ENCODE assay signal across 8 cellular contexts in the genomic region with DNA sequence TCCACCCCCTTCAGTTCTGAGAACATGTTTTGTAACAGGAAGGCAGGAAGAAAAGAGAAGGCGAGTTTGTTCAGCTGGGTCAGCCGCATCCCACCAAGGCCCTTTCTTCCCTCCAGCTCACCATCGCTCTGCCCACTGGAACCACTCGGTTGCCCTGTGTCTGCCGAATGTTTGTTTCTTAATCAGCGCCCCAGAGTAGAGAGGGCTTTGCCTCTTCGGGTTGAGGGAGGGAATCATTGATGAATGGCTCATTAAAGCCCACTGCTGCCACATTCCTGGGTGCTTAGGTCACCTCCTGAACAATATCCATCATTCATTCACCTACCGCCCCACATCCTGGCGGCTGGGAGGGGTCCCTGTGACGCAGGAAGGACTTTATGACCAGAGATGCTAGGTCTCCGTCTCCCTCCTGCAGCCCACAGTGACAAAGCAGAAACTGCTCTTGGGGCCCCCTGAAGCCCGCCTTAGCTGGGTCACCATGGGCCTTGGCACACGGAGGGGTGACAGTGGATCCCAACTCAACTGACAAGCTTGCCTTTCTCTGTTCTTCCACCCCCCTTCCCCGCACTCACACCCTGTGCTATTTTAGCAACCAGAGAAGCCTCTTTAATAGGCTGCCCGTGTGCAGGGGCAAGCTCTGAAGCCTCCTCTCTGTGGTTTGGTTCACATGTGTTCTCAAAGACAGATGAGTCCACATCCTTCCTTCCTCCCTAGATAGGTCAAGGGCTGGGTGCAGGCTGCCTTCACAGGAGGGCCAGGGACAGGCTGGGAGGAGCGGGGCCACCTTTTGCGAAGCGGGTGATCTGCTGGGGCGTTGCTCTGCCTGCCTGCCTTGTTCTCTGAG. TPM values are rescaled to one million over a fixed set of nuclear protein-coding genes. Genes with fewer than 3 reads are reported as not detected.
A peak's percentile ranks its signal among the peaks of the same experiment; 100 is the strongest.
DNase-seq lines count a peak whose midpoint lies in the region; ATAC-seq and TF ChIP-seq lines count a peak whose summit lies in the region.

No MANE protein-coding gene starts in this region.

- H3K4me1 Mint-ChIP-seq in T-helper 1 cell treated with Interleukin-12 subunit alpha and Interleukin-12 subunit beta and Interleukin-4 antibody, amounts not matched to agents 30 μg/mL and 1 μg/mL, for 36 hours (ENCODE audit: low read depth): peaks cover 65% of the 10 kb centered on the region
- peaks cover 23% of the 10 kb centered on the region for H3K4me1 Mint-ChIP-seq in activated naive CD4-positive, alpha-beta T cell treated with anti-CD3 and anti-CD28 coated beads for 36 hours (ENCODE audit: low read depth)

- no peaks in the 10 kb centered on the region for H4K20me1 ChIP-seq in HCT116 (ENCODE audit: insufficient read depth)

- DNase-seq in AML-193 (lab: John Stamatoyannopoulos, UW): peak; percentile 31 to 54
- peak; percentile 91 for DNase-seq in HCT116 (ENCODE audit: low read depth, low spot score)
- peak; percentile 31 for DNase-seq in effector CD4-positive, alpha-beta T cell
- DNase-seq in uterus: no peak
- DNase-seq in cortex of kidney (lab: John Stamatoyannopoulos, UW): no peak
- DNase-seq in activated naive CD4-positive, alpha-beta T cell treated with anti-CD3 and anti-CD28 coated beads for 36 hours: no peak

- TF ChIP-seq CTCF in HCT116 (IDR thresholded peaks at IDR 0.05 in 2 of 3, conservative IDR thresholded peaks at IDR 0.05 in 1 of 3; ENCODE audit: borderline replicate concordance in 1 of 3, insufficient read depth in 1 of 3, low read depth in 2 of 3, low read length in 2 of 3) (no peak), uterus (IDR thresholded peaks at IDR 0.05) (no peak)

- 54 to 62% methylated on average over 11 to 13 of the region's 19 CpGs for WGBS in mesodermal cell (ENCODE audit: insufficient coverage in 2 of 2), 2 experiments

- H2AFZ ChIP-seq in HCT116 (ENCODE audit: low read depth, low read length, poor library complexity, severe bottlenecking): no peak overlapping the region

- H3K9me2 ChIP-seq in HCT116 (ENCODE audit: insufficient read depth): no peaks in the 10 kb centered on the region

- H3K27me3 ChIP-seq in HCT116 (ENCODE audit: insufficient read depth, low read length) (no peaks in the 10 kb centered on the region), uterus (no peaks in the 10 kb centered on the region)

- TF ChIP-seq POLR2A in HCT116 (IDR thresholded peaks at IDR 0.05; ENCODE audit: borderline replicate concordance, extremely low read depth, insufficient read depth, insufficient read length) (no peak), uterus (IDR thresholded peaks at IDR 0.05) (peak in 1 of 2 donors; percentile 8)

- RAD21 ChIA-PET in HCT116 (lab: Charles Lee; ENCODE audit: low non-redundant PET in 1 of 2, low total read pairs in 2 of 2, uncharacterized antibody in 2 of 2, unreplicated experiment in 2 of 2): interaction anchor here (0.7 to 1.3 kb wide), 3 partner anchors 45 to 291 kb away, joined by 3 to 6 read pairs (median 3); partner anchors contain the start of genes ACTN4 (in 1 of the 2) and FAM98C (in 1 of the 2)

- H3K27me3 Mint-ChIP-seq in T-helper 1 cell treated with Interleukin-12 subunit alpha and Interleukin-12 subunit beta and Interleukin-4 antibody, amounts not matched to agents 30 μg/mL and 1 μg/mL, for 36 hours (ENCODE audit: low read depth): no peaks in the 10 kb centered on the region
- no peaks in the 10 kb centered on the region for H3K27me3 Mint-ChIP-seq in activated naive CD4-positive, alpha-beta T cell treated with anti-CD3 and anti-CD28 coated beads for 36 hours (ENCODE audit: low read depth)

- BruUV-seq in HCT116 (replicated peaks; lab: Mats Ljungman, UMichigan): no TSS peak

- TF ChIP-seq RAD21 in HCT116 (IDR thresholded peaks at IDR 0.05; ENCODE audit: low read depth): no peak; the same call in 1 of the 2 replicates

- no peaks in the 10 kb centered on the region for H3K9me3 ChIP-seq in HCT116 (ENCODE audit: control insufficient read depth in 1 of 2, insufficient read depth in 1 of 2, low read depth in 1 of 2, low read length in 2 of 2)
- H3K9me3 ChIP-seq in mesodermal cell (ENCODE audit: control insufficient read depth, low read length): no peaks in the 10 kb centered on the region
- no peaks in the 10 kb centered on the region for H3K9me3 ChIP-seq in uterus

- POLR2A ChIA-PET in HCT116 (lab: Charles Lee): interaction anchor here (0.9 to 2.9 kb wide), 5 partner anchors 11 to 129 kb away, joined by 3 to 25 read pairs (median 4); partner anchors contain the start of gene ACTN4

- H3K4me3 Mint-ChIP-seq in T-helper 1 cell treated with Interleukin-12 subunit alpha and Interleukin-12 subunit beta and Interleukin-4 antibody, amounts not matched to agents 30 μg/mL and 1 μg/mL, for 36 hours: peak overlapping the region; percentile 50
- H3K4me3 Mint-ChIP-seq in activated naive CD4-positive, alpha-beta T cell treated with anti-CD3 and anti-CD28 coated beads for 36 hours: no peak overlapping the region

- intact Hi-C loops in HCT116 (cut with micrococcal nuclease): loop anchor here (1.0 kb wide), 1 partner anchor 9 kb away; no protein-coding TSS in a partner anchor
- intact Hi-C loops in uterus (cut with DNase I; ENCODE audit: low total_unique reads): loop anchor here (5.0 kb wide), 1 partner anchor 41 kb away; no protein-coding TSS in a partner anchor
- intact Hi-C loops in activated naive CD4-positive, alpha-beta T cell treated with anti-CD3 and anti-CD28 coated beads for 36 hours (cut with micrococcal nuclease): no loop called here

- H3K27ac ChIP-seq in HCT116 (ENCODE audit: low read depth, low read length) (peak overlapping the region; percentile 96), mesodermal cell (ENCODE audit: low read depth, low read length, severe bottlenecking) (peak overlapping the region; percentile 97), uterus (peak overlapping the region; percentile 95 to 100)

- peak overlapping the region; percentile 80 for H3K27ac Mint-ChIP-seq in T-helper 1 cell treated with Interleukin-12 subunit alpha and Interleukin-12 subunit beta and Interleukin-4 antibody, amounts not matched to agents 30 μg/mL and 1 μg/mL, for 36 hours
- H3K27ac Mint-ChIP-seq in activated naive CD4-positive, alpha-beta T cell treated with anti-CD3 and anti-CD28 coated beads for 36 hours: no peak overlapping the region

- peak overlapping the region; percentile 86 for H3K4me2 ChIP-seq in HCT116 (ENCODE audit: low read length)

- ATAC-seq in HCT116: peak; percentile 72

- H3K4me1 ChIP-seq in HCT116 (ENCODE audit: control insufficient read depth in 1 of 2, insufficient read depth in 2 of 2, low read length in 2 of 2) (peaks cover 60 to 96% of the 10 kb centered on the region in 2 experiments), mesodermal cell (ENCODE audit: control insufficient read depth, insufficient read depth, low read length, poor library complexity, severe bottlenecking) (peaks cover 66% of the 10 kb centered on the region), uterus (peaks cover 21 to 36% of the 10 kb centered on the region in 2 donors)

- peaks cover 100% of the 10 kb centered on the region for H3K79me2 ChIP-seq in HCT116 (ENCODE audit: insufficient read depth, low read length)

- H3K36me3 ChIP-seq in HCT116 (ENCODE audit: control insufficient read depth in 1 of 2, insufficient read depth in 2 of 2, low read length in 2 of 2) (peaks cover 2 to 42% of the 10 kb centered on the region in 2 experiments; a peak in 2 of 4 replicates), mesodermal cell (ENCODE audit: control insufficient read depth, insufficient read depth, low read length) (peaks cover 71% of the 10 kb centered on the region), uterus (no peaks in the 10 kb centered on the region)

- CTCF ChIA-PET in HCT116 (lab: Charles Lee): interaction anchor here (1.0 kb wide), 1 partner anchor 10 kb away, joined by 4 read pairs; no protein-coding TSS in a partner anchor
- CTCF ChIA-PET in activated naive CD4-positive, alpha-beta T cell treated with anti-CD3 and anti-CD28 coated beads for 36 hours (lab: Charles Lee): no interaction called here

- H3K36me3 Mint-ChIP-seq in T-helper 1 cell treated with Interleukin-12 subunit alpha and Interleukin-12 subunit beta and Interleukin-4 antibody, amounts not matched to agents 30 μg/mL and 1 μg/mL, for 36 hours (ENCODE audit: low read depth): peaks cover 13% of the 10 kb centered on the region
- H3K36me3 Mint-ChIP-seq in activated naive CD4-positive, alpha-beta T cell treated with anti-CD3 and anti-CD28 coated beads for 36 hours (ENCODE audit: low read depth): peaks cover 2% of the 10 kb centered on the region

- H3K9ac ChIP-seq in HCT116 (ENCODE audit: low read length): peak overlapping the region; percentile 83

- peak overlapping the region; percentile 30 to 48 for H3K4me3 ChIP-seq in HCT116 (replicated peaks in 1 of 2; ENCODE audit: low read depth in 1 of 2, low read length in 2 of 2)
- no peak overlapping the region for H3K4me3 ChIP-seq in mesodermal cell (ENCODE audit: extremely low read depth, insufficient read depth, low read length, poor library complexity, severe bottlenecking)
- H3K4me3 ChIP-seq in uterus: no peak overlapping the region

- H3K9me3 Mint-ChIP-seq in T-helper 1 cell treated with Interleukin-12 subunit alpha and Interleukin-12 subunit beta and Interleukin-4 antibody, amounts not matched to agents 30 μg/mL and 1 μg/mL, for 36 hours: no peaks in the 10 kb centered on the region
- no peaks in the 10 kb centered on the region for H3K9me3 Mint-ChIP-seq in activated naive CD4-positive, alpha-beta T cell treated with anti-CD3 and anti-CD28 coated beads for 36 hours

TF ChIP-seq in HCT116, 20 proteins besides CTCF, POLR2A, EP300 and RAD21 (continues in another document):
- peak; percentile 50; the same call in 1 of the 2 replicates for TF ChIP-seq MAX (IDR thresholded peaks at IDR 0.05)
- no peak for TF ChIP-seq ZNF274 (IDR thresholded peaks at IDR 0.05; ENCODE audit: low read depth, low read length)
- TF ChIP-seq EZH2phosphoT487 (IDR thresholded peaks at IDR 0.05; ENCODE audit: borderline replicate concordance): no peak
- TF ChIP-seq SRF (IDR thresholded peaks at IDR 0.05; ENCODE audit: low read depth): no peak; the same call in 1 of the 2 replicates
- peak; percentile 90 for TF ChIP-seq FOSL1 (IDR thresholded peaks at IDR 0.05; ENCODE audit: low read depth)
- no peak for TF ChIP-seq CBX3 (IDR thresholded peaks at IDR 0.05; ENCODE audit: low read depth)

RNA-seq across cellular contexts. Expression of gene ACTN4, which starts 46.2 kb away (rescaled TPM):
- total RNA-seq in HCT116 (2021; ENCODE audit: unreplicated experiment): 651 TPM
- polyA plus RNA-seq in HCT116 (2012): 635 and 727 TPM in 2 replicates
- polyA plus RNA-seq in mesodermal cell (2013, experiment 1 of 2): 478 TPM
- polyA plus RNA-seq in mesodermal cell (2013, experiment 2 of 2): 340 TPM
- total RNA-seq in uterus: 100 to 1,000 TPM; 259 to 844 (median 429) TPM
- 100 to 1,000 TPM; 117 to 119 TPM for total RNA-seq in activated naive CD4-positive, alpha-beta T cell treated with anti-CD3 and anti-CD28 coated beads for 36 hours

RNA-seq across cellular contexts. Expression of gene CAPN12, which starts 50.7 kb away (rescaled TPM):
- total RNA-seq in HCT116 (2021; ENCODE audit: unreplicated experiment): 8.8 TPM
- polyA plus RNA-seq in HCT116 (2012): 8.6 and 10.4 TPM in 2 replicates
- polyA plus RNA-seq in mesodermal cell (2013, experiment 1 of 2): 4.4 TPM
- 3.0 TPM for polyA plus RNA-seq in mesodermal cell (2013, experiment 2 of 2)
- total RNA-seq in uterus: 1 to 10 TPM in 2 of 4 donors, under 1 TPM in 1, not detected in 1; 0.83 to 8.4 (median 8.2) TPM
- 1 to 10 TPM; 1.9 to 2.2 TPM for total RNA-seq in activated naive CD4-positive, alpha-beta T cell treated with anti-CD3 and anti-CD28 coated beads for 36 hours

Comparison
In these comparisons a context has a peak if more than half of its experiments do, and no peak if none do; other contexts are left out.
1. DNase-seq: peak in AML-193 (2 of 2), HCT116 (single experiment) and effector CD4-positive, alpha-beta T cell (single experiment); none in uterus (0 of 2), cortex of kidney (single experiment) and activated naive CD4-positive, alpha-beta T cell treated with anti-CD3 and anti-CD28 coated beads for 36 hours (single experiment).
2. H3K4me3 ChIP-seq: peak in HCT116 (2 of 2); none in mesodermal cell (single experiment) and uterus (0 of 2).
3. Peak in every context shown above with its lines, with median percentiles within 50 percentile points of each other: H3K27ac ChIP-seq.